In the genomic region with DNA sequence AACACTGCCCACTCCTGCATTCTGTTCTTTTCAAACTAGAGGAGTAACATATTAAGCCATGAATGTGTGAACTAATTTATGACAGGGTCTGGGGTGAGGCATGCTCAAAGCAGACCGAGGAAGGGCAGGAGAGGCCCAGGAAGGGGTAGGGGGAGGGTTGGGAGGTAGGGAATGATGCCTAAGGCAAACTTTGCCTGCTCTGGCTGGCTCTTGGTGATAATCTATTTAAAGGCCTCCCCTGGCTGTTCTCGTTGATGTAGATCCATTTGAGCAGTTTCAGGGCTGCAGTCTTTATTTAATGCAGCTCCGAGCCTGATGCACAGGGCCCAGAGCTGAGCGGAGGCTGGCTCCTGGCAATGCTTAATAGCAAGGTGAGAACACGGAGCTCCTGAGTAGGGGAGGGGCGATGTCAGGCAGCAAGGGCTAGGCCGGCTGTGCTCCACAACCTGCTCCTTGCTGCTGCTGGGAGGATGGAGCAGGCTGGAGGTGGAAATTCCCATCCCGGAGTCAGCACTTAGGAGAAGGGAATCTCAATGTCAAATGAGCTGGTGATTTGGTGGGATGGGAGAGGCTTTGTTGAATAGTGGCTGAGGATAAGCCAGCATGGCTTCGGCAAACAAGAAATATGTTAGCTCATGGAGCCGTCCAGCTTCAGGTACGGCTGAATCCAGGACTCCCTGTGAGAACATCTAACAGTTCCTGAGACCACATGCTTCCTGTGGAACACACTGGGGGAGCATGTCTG, we compare ENCODE assay signal across 1 cellular context.
TF ChIP-seq lines count a peak whose summit lies in the region.

No MANE protein-coding gene starts in this region.

TF ChIP-seq in H1, 55 proteins besides CTCF, POLR2A, EP300 and RAD21:
- TF ChIP-seq JUN (IDR thresholded peaks at IDR 0.05; ENCODE audit: low read depth, low read length) (no peak), SAP30 (IDR thresholded peaks at IDR 0.05; ENCODE audit: insufficient read depth, insufficient replicate concordance, low read length) (no peak), ATF2 (IDR thresholded peaks at IDR 0.05; ENCODE audit: low read length) (no peak), CEBPB (IDR thresholded peaks at IDR 0.05; ENCODE audit: low read depth, low read length) (no peak), MAFK (IDR thresholded peaks at IDR 0.05; ENCODE audit: low read depth, low read length) (no peak), GABPA (IDR thresholded peaks at IDR 0.05; ENCODE audit: borderline replicate concordance, insufficient read depth, low read length) (no peak), JUND (IDR thresholded peaks at IDR 0.05; ENCODE audit: low read length) (no peak), CHD2 (IDR thresholded peaks at IDR 0.05; ENCODE audit: low read length) (no peak), NANOG (IDR thresholded peaks at IDR 0.05; ENCODE audit: insufficient read depth, low read depth, low read length, poor library complexity, severe bottlenecking) (no peak), RBBP5 (IDR thresholded peaks at IDR 0.05; ENCODE audit: borderline replicate concordance, low read depth, low read length) (no peak)
- TF ChIP-seq, protein P1, sequence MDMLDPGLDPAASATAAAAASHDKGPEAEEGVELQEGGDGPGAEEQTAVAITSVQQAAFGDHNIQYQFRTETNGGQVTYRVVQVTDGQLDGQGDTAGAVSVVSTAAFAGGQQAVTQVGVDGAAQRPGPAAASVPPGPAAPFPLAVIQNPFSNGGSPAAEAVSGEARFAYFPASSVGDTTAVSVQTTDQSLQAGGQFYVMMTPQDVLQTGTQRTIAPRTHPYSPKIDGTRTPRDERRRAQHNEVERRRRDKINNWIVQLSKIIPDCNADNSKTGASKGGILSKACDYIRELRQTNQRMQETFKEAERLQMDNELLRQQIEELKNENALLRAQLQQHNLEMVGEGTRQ (IDR thresholded peaks at IDR 0.05; ENCODE audit: low read length), result no peak
TF ChIP-seq in H1: peak in this region for 0.
